Comparison of ENCODE assay signal across 10 cellular contexts in genomic region chr2:25419678-25420242, GRCh38.
A peak's percentile ranks its signal among the peaks of the same experiment; 100 is the strongest.
DNase-seq lines count a peak whose midpoint lies in the region; ATAC-seq, FAIRE-seq and TF ChIP-seq lines count a peak whose summit lies in the region.
"Had no signal": no experiment of that assay in that cellular context is flagged by ENCODE, and none has a peak within 500 bp of the region (broad histone marks: within the 10 kb centered on the region; RNA-seq: fewer than 3 reads in every experiment).

No MANE protein-coding gene starts in this region.

- DNase-seq in GM12878 (ENCODE audit: low read depth, low spot score) (peak; percentile 96), BE2C (no peak), epidermal melanocyte (ENCODE audit: insufficient read length, low spot score) (no peak), erythroblast (lab: John Stamatoyannopoulos, UW) (no peak)
- no peak for DNase-seq in activated CD4-positive, alpha-beta T cell treated with anti-CD3 and anti-CD28 coated beads, Interleukin-2, amount 50 U/mL, for 1 hour
- DNase-seq: NCI-H1048 had no signal

- H3K4me1 ChIP-seq in GM12878 (ENCODE audit: control insufficient read depth, insufficient read depth, low read length): peaks cover 29% of the 10 kb centered on the region
- no peaks in the 10 kb centered on the region for H3K4me1 ChIP-seq in BE2C

- POLR2A ChIA-PET in GM12878 (lab: Charles Lee): interaction anchor here (0.5 to 7.4 kb wide), 19 partner anchors 14 to 147 kb away, joined by 3 to 192 read pairs (median 4); no protein-coding TSS in a partner anchor

- H3K27ac ChIP-seq in GM12878 (ENCODE audit: control insufficient read depth, insufficient read depth): peak overlapping the region; percentile 98

- no peaks in the 10 kb centered on the region for H4K20me1 ChIP-seq in GM12878 (ENCODE audit: control insufficient read depth, insufficient read depth)

- CTCF ChIA-PET in GM12878 (lab: Yijun Ruan, JAX): interaction anchor here (0.5 to 7.4 kb wide), 13 partner anchors 10 to 147 kb away, joined by 3 to 105 read pairs (median 6); no protein-coding TSS in a partner anchor

- H3K79me2 ChIP-seq in GM12878 (ENCODE audit: control insufficient read depth, insufficient read depth, low read length): peaks cover 39% of the 10 kb centered on the region

- no peak overlapping the region for H2AFZ ChIP-seq in GM12878 (ENCODE audit: control insufficient read depth, low read depth, low read length)

- peak; percentile 84 for FAIRE-seq in GM12878 (lab: Jason Lieb, UNC)
- FAIRE-seq: TTC549 had no signal

- peak; percentile 66 for ATAC-seq in GM18499 (IDR thresholded peaks at IDR 0.05; ENCODE audit: insufficient read depth, unreplicated experiment)
- ATAC-seq in GM21360 (IDR thresholded peaks at IDR 0.05; ENCODE audit: unreplicated experiment): peak; percentile 64
- peak; percentile 57 for ATAC-seq in HG03139 (IDR thresholded peaks at IDR 0.05; ENCODE audit: unreplicated experiment)
- peak; percentile 76 for ATAC-seq in GM12878

- TF ChIP-seq CTCF in GM12878 (IDR thresholded peaks at IDR 0.05 in 2 of 3, conservative IDR thresholded peaks at IDR 0.05 in 1 of 3; ENCODE audit: control insufficient read depth in 2 of 3, extremely low read depth in 1 of 3, insufficient read depth in 1 of 3, low read depth in 3 of 3, low read length in 3 of 3) (no peak), BE2C (IDR thresholded peaks at IDR 0.05; ENCODE audit: low read depth, low read length) (no peak)

- in situ Hi-C loops in GM12878 (cut with MboI): loop anchor here (5.0 kb wide), 1 partner anchor 117 kb away; no protein-coding TSS in a partner anchor

- H3K27me3 ChIP-seq in GM12878 (replicated peaks in 1 of 2; ENCODE audit: control insufficient read depth in 2 of 2, insufficient read depth in 2 of 2, low read length in 1 of 2) (no peaks in the 10 kb centered on the region), BE2C (no peaks in the 10 kb centered on the region)

- H3K36me3 ChIP-seq in GM12878 (ENCODE audit: control insufficient read depth in 2 of 2, insufficient read depth in 2 of 2, low read length in 1 of 2) (no peaks in the 10 kb centered on the region), BE2C (no peaks in the 10 kb centered on the region)

- 0% methylated on average over 10 of the region's 10 CpGs for WGBS in GM12878 (ENCODE audit: insufficient coverage, insufficient replicate concordance, low lambda C conversion rate, missing lambda C conversion rate)

- H3K4me3 ChIP-seq in GM12878 (peak overlapping the region; percentile 75; the same call in 1 of the 2 replicates), BE2C (ENCODE audit: low read depth, low read length) (no peak overlapping the region)

- peak; percentile 42; the same call in 1 of the 2 replicates for TF ChIP-seq RAD21 in GM12878 (IDR thresholded peaks at IDR 0.05; ENCODE audit: insufficient read depth, low read depth, low read length)

- no TSS peak for BruUV-seq in GM12878 (replicated peaks; lab: Mats Ljungman, UMichigan)

- RAD21 ChIA-PET in GM12878 (lab: Charles Lee; ENCODE audit: unreplicated experiment): interaction anchor here (0.7 to 7.4 kb wide), 22 partner anchors 9 to 147 kb away, joined by 3 to 189 read pairs (median 5); no protein-coding TSS in a partner anchor

- H3K9me3 ChIP-seq in GM12878 (replicated peaks; ENCODE audit: control insufficient read depth, insufficient read depth, low read length): no peaks in the 10 kb centered on the region
- H3K9me3 ChIP-seq in BE2C: no peaks in the 10 kb centered on the region

- intact Hi-C loops in GM12878 (cut with micrococcal nuclease; ENCODE audit: unreplicated experiment): loop anchor here (1.0 to 5.0 kb wide), 11 partner anchors 9 to 207 kb away; no protein-coding TSS in a partner anchor

- peak; percentile 97 to 99 for TF ChIP-seq EP300 in GM12878 (IDR thresholded peaks at IDR 0.05; ENCODE audit: borderline replicate concordance in 1 of 2, control insufficient read depth in 1 of 2, low read depth in 2 of 2, low read length in 2 of 2)

- H3K9ac ChIP-seq in GM12878 (ENCODE audit: control insufficient read depth, insufficient read depth, low read length): peak overlapping the region; percentile 72

- SMC1A ChIA-PET in GM12878 (lab: Charles Lee; ENCODE audit: uncharacterized antibody, unreplicated experiment): interaction anchor here (0.6 to 7.5 kb wide), 23 partner anchors 15 to 195 kb away, joined by 3 to 245 read pairs (median 6); no protein-coding TSS in a partner anchor

- H3K4me2 ChIP-seq in GM12878 (ENCODE audit: control insufficient read depth, insufficient read depth): peak overlapping the region; percentile 85

- TF ChIP-seq POLR2A in GM12878 (IDR thresholded peaks at IDR 0.05; ENCODE audit: low read depth, low read length) (peak; percentile 79), erythroblast (IDR thresholded peaks at IDR 0.05; ENCODE audit: low read length) (no peak)

TF ChIP-seq in GM12878, 131 proteins besides CTCF, POLR2A, EP300 and RAD21 (continues in another document):
- TF ChIP-seq ZNF592 (IDR thresholded peaks at IDR 0.05) (no peak), FOXK2 (IDR thresholded peaks at IDR 0.05) (no peak), SREBF2 (IDR thresholded peaks at IDR 0.05; ENCODE audit: low read length) (no peak), USF1 (IDR thresholded peaks at IDR 0.05; ENCODE audit: borderline replicate concordance, extremely low read length, insufficient read depth, low read depth, low read length) (no peak), BHLHE40 (IDR thresholded peaks at IDR 0.05; ENCODE audit: borderline replicate concordance in 1 of 2, low read depth in 2 of 2, low read length in 1 of 2) (peak; percentile 80 to 87), GATAD2B (conservative IDR thresholded peaks at IDR 0.05; ENCODE audit: low read depth) (no peak; the same call in 1 of the 2 replicates), IRF4 (IDR thresholded peaks at IDR 0.05; ENCODE audit: low read depth, low read length) (peak; percentile 95), SIN3A (IDR thresholded peaks at IDR 0.05; ENCODE audit: low read depth, low read length) (no peak), RB1 (IDR thresholded peaks at IDR 0.05; ENCODE audit: borderline replicate concordance) (no peak), IKZF2 (IDR thresholded peaks at IDR 0.05) (peak; percentile 85; a peak in 3 of 4 replicates), ZNF384 (IDR thresholded peaks at IDR 0.05; ENCODE audit: borderline replicate concordance, low read depth, low read length) (no peak; the same call in 1 of the 2 replicates), HDGF (IDR thresholded peaks at IDR 0.05) (no peak), NR2C2 (IDR thresholded peaks at IDR 0.05; ENCODE audit: borderline replicate concordance, control insufficient read depth, insufficient read length, low read depth) (no peak), ATF3 (IDR thresholded peaks at IDR 0.05; ENCODE audit: borderline replicate concordance, extremely low read depth, low read depth, low read length) (no peak), ATF7 (IDR thresholded peaks at IDR 0.05; ENCODE audit: low read depth) (peak; percentile 89), TBL1XR1 (IDR thresholded peaks at IDR 0.05; ENCODE audit: low read depth, low read length) (peak; percentile 98), ELK1 (IDR thresholded peaks at IDR 0.05; ENCODE audit: low read depth, low read length) (no peak)
